ENCODE assay signal across 8 cellular contexts in genomic region chr2:171086352-171087290, GRCh38.
DNase-seq lines count a peak whose midpoint lies in the region; ATAC-seq and TF ChIP-seq lines count a peak whose summit lies in the region.

No MANE protein-coding gene starts in this region.

- DNase-seq in EH (ENCODE audit: low read depth) (peak; percentile 75), LHCN-M2 (ENCODE audit: low read depth) (peak; percentile 61), dorsolateral prefrontal cortex (peak in 2 of 10 donors; percentile 14 to 41), memory B cell (ENCODE audit: low spot score in 2 of 2) (peak; percentile 17 to 21), stromal cell of bone marrow (ENCODE audit: low read depth) (peak; percentile 39), GM19238 (ENCODE audit: insufficient read length, low spot score) (no peak), T1000 (lab: John Stamatoyannopoulos, UW) (no peak)

- peak; percentile 53 for TF ChIP-seq CTCF in WI38 (IDR thresholded peaks at IDR 0.05; ENCODE audit: low read depth, low read length)
- peak in 55 of 56 donors; percentile 22 to 75 (median 59) for TF ChIP-seq CTCF in dorsolateral prefrontal cortex (IDR thresholded peaks at IDR 0.05 in 54 of 56, conservative IDR thresholded peaks at IDR 0.05 in 2 of 56; ENCODE audit: low read depth in 1 of 56, partially characterized antibody in 56 of 56)

- no peaks in the 10 kb centered on the region for H3K27me3 ChIP-seq in dorsolateral prefrontal cortex

- no peaks in the 10 kb centered on the region for H3K27me3 Mint-ChIP-seq in memory B cell

- H3K27ac ChIP-seq in dorsolateral prefrontal cortex: peak overlapping the region in 1 of 59 donors; percentile 36

- no peaks in the 10 kb centered on the region for H3K9me3 Mint-ChIP-seq in memory B cell

- peak overlapping the region; percentile 67 for H3K27ac Mint-ChIP-seq in memory B cell

- H3K36me3 Mint-ChIP-seq in memory B cell: peaks cover 19% of the 10 kb centered on the region

- no peak overlapping the region for H3K4me3 ChIP-seq in WI38 (ENCODE audit: low read depth, low read length)
- peak overlapping the region in 19 of 59 donors; percentile 4 to 37 (median 23) for H3K4me3 ChIP-seq in dorsolateral prefrontal cortex

- H3K4me3 Mint-ChIP-seq in memory B cell: peak overlapping the region; percentile 51

- H3K4me1 Mint-ChIP-seq in memory B cell: peaks cover 38% of the 10 kb centered on the region

- intact Hi-C loops in dorsolateral prefrontal cortex (cut with DNase I): loop anchor here in 1 of 2 donors (2.0 to 5.0 kb wide), 2 partner anchors 71 to 114 kb away; no protein-coding TSS in a partner anchor

- ATAC-seq in memory B cell (ENCODE audit: low read depth): peak; percentile 92

Comparison
In these comparisons a context has a peak if more than half of its experiments do, and no peak if none do; other contexts are left out.
1. DNase-seq: peak in EH (single experiment), LHCN-M2 (single experiment), memory B cell (2 of 2) and stromal cell of bone marrow (single experiment); none in GM19238 (single experiment) and T1000 (single experiment).